Comparison of ENCODE assay signal across 19 cellular contexts in the genomic region with DNA sequence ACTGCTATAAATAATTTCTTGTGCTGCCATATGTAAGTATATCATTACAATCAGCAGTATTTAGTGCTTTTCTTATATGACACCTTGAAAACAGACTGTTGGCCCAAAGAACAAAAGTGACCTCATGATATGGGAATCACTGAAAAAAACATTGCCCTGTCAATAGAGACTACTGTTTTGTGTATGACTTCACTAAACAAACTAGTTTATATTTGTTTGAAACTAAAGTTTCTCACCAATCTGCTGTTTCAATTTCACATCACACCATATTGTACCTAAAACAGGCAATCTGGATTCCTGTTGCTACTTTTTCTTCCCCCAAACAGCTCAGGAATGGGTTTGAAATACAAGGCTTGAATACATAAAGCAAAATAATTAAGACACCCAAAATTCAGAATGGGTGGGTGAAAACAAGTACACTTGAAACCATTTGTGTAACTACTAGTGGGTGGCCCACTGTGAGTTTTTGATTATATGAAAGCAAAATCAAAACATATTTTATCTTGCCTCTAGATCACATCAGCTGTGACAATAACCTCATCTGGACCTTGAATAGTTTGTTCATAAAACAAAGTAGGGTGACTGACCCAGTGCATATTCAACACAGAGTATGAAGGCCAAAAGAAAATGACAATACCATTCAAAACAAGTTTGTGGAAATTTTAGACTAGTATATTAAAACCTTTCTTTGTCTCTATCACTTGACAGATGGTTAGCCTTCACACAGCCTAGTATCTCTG. TPM values are rescaled to one million over a fixed set of nuclear protein-coding genes. Genes with fewer than 3 reads are reported as not detected.
DNase-seq lines count a peak whose midpoint lies in the region; ATAC-seq, FAIRE-seq and TF ChIP-seq lines count a peak whose summit lies in the region.
"Had no signal": no experiment of that assay in that cellular context is flagged by ENCODE, and none has a peak within 500 bp of the region (broad histone marks: within the 10 kb centered on the region; RNA-seq: fewer than 3 reads in every experiment).

No MANE protein-coding gene starts in this region.

- H3K9me2 ChIP-seq in PC-3 (replicated peaks; ENCODE audit: low read length), result no peaks in the 10 kb centered on the region

- no peaks in the 10 kb centered on the region for H3K79me2 ChIP-seq in PC-3 (ENCODE audit: low read length)

- CTCF ChIA-PET in PC-3 (lab: Charles Lee), result no interaction called here

- TF ChIP-seq CTCF in glutamatergic neuron (IDR thresholded peaks at IDR 0.05; ENCODE audit: partially characterized antibody, unreplicated experiment) (no peak), spleen (IDR thresholded peaks at IDR 0.05 in 8 of 11, conservative IDR thresholded peaks at IDR 0.05 in 3 of 11) (no peak), PC-3 (conservative IDR thresholded peaks at IDR 0.05; ENCODE audit: low read depth, low read length) (no peak)

- no peak overlapping the region for H3K4me3 Mint-ChIP-seq in glutamatergic neuron (ENCODE audit: unreplicated experiment)
- H3K4me3 Mint-ChIP-seq: activated T-cell treated with anti-CD3 and anti-CD28 coated beads, Interleukin-2, amount 50 U/mL, for 4 hours; CD4-positive, CD25-positive, alpha-beta regulatory T cell; natural killer cell had no signal

- H3K4me3 ChIP-seq in spleen, result no peak overlapping the region
- H3K4me3 ChIP-seq in PC-3 (ENCODE audit: low read length), result no peak overlapping the region
- H3K4me3 ChIP-seq: ascending aorta, SJCRH30, suprapubic skin had no signal

- no peak for TF ChIP-seq POLR2A in spleen (IDR thresholded peaks at IDR 0.05)

- H3K27ac ChIP-seq in spleen (peak overlapping the region in 1 of 8 donors; percentile 32), PC-3 (ENCODE audit: low read length) (no peak overlapping the region)
- H3K27ac ChIP-seq: ascending aorta, SJCRH30, suprapubic skin had no signal

- H2AFZ ChIP-seq in PC-3 (ENCODE audit: low read length), result no peak overlapping the region

- H3K4me2 ChIP-seq in PC-3 (ENCODE audit: low read length), result no peak overlapping the region

- H3K36me3 Mint-ChIP-seq in glutamatergic neuron (ENCODE audit: unreplicated experiment), result no peaks in the 10 kb centered on the region
- H3K36me3 Mint-ChIP-seq: natural killer cell had no signal

- no peaks in the 10 kb centered on the region for H3K27me3 ChIP-seq in spleen (replicated peaks in 1 of 7)
- H3K27me3 ChIP-seq in PC-3 (ENCODE audit: low read length), result no peaks in the 10 kb centered on the region
- H3K27me3 ChIP-seq: ascending aorta, SJCRH30, suprapubic skin had no signal

- H3K4me1 ChIP-seq in spleen, result peaks cover 0 to 34% (median 18%) of the 10 kb centered on the region in 6 donors
- H3K4me1 ChIP-seq in PC-3 (ENCODE audit: insufficient read depth, low read length), result no peaks in the 10 kb centered on the region

- no peaks in the 10 kb centered on the region for H3F3A ChIP-seq in PC-3 (ENCODE audit: low read length, unreplicated experiment)

- POLR2A ChIA-PET in PC-3 (lab: Charles Lee; ENCODE audit: unreplicated experiment), result no interaction called here

- no TSS peak for BruUV-seq in PC-3 (replicated peaks; lab: Mats Ljungman, UMichigan)

- DNase-seq in GM19239 (ENCODE audit: insufficient read length, low spot score) (no peak), glutamatergic neuron (no peak), spleen (no peak), putamen (ENCODE audit: low spot score) (no peak), RCC 7860 (ENCODE audit: low spot score) (no peak), PC-3 (no peak)
- DNase-seq: activated T-cell treated with anti-CD3 and anti-CD28 coated beads, Interleukin-2, amount 50 U/mL, for 4 hours; CD4-positive, CD25-positive, alpha-beta regulatory T cell; GOT3; natural killer cell; NCI-H1436; NCI-H526 treated with DMSO at 0.1 percent for 48 hours; SJCRH30 had no signal

- H3K9me3 Mint-ChIP-seq in glutamatergic neuron (ENCODE audit: unreplicated experiment), result peaks cover 1% of the 10 kb centered on the region
- H3K9me3 Mint-ChIP-seq: activated T-cell treated with anti-CD3 and anti-CD28 coated beads, Interleukin-2, amount 50 U/mL, for 4 hours; CD4-positive, CD25-positive, alpha-beta regulatory T cell; natural killer cell had no signal

- H3K36me3 ChIP-seq in spleen (no peaks in the 10 kb centered on the region), PC-3 (ENCODE audit: low read depth, low read length) (no peaks in the 10 kb centered on the region)
- H3K36me3 ChIP-seq: ascending aorta, SJCRH30, suprapubic skin had no signal

- FAIRE-seq in GM19239 (lab: Jason Lieb, UNC), result peak; percentile 66
- no peak for FAIRE-seq in RCC 7860 (lab: Jason Lieb, UNC)

- H3K9me3 ChIP-seq in spleen (no peaks in the 10 kb centered on the region), PC-3 (ENCODE audit: low read length) (no peaks in the 10 kb centered on the region)
- H3K9me3 ChIP-seq: ascending aorta, SJCRH30, suprapubic skin had no signal

- no peaks in the 10 kb centered on the region for H3K27me3 Mint-ChIP-seq in glutamatergic neuron (ENCODE audit: unreplicated experiment)
- H3K27me3 Mint-ChIP-seq: CD4-positive, CD25-positive, alpha-beta regulatory T cell had no signal

- intact Hi-C loops in spleen (cut with DNase I; ENCODE audit: low total_unique reads) (no loop called here), PC-3 (cut with micrococcal nuclease) (no loop called here)

- ATAC-seq in GM21825 (IDR thresholded peaks at IDR 0.05; ENCODE audit: unreplicated experiment), result peak; percentile 62
- ATAC-seq in HG03159 (IDR thresholded peaks at IDR 0.05; ENCODE audit: unreplicated experiment), result peak; percentile 61
- ATAC-seq in PC-3, result no peak
- ATAC-seq: activated T-cell treated with anti-CD3 and anti-CD28 coated beads, Interleukin-2, amount 50 U/mL, for 4 hours; left lobe of liver; natural killer cell; sciatic nerve had no signal

- H4K20me1 ChIP-seq in PC-3 (ENCODE audit: low read length), result no peaks in the 10 kb centered on the region

- peak overlapping the region; percentile 74 for H3K27ac Mint-ChIP-seq in glutamatergic neuron (ENCODE audit: unreplicated experiment)
- H3K27ac Mint-ChIP-seq: natural killer cell had no signal

- H3K4me1 Mint-ChIP-seq in glutamatergic neuron (ENCODE audit: low read depth, unreplicated experiment), result peaks cover 7% of the 10 kb centered on the region

- no peak overlapping the region for H3K9ac ChIP-seq in PC-3 (ENCODE audit: low read length)

RNA-seq across cellular contexts. Expression of gene ZBTB20, which starts 5.9 kb away (rescaled TPM):
- total RNA-seq in glutamatergic neuron (ENCODE audit: unreplicated experiment), result 27.5 TPM
- 10 to 100 TPM; 55.5 to 89.7 (median 78.8) TPM for total RNA-seq in spleen
- 1 to 10 TPM in 1 of 3 donors, under 1 TPM in 2; 0.32 to 2.6 (median 0.72) TPM for polyA plus RNA-seq in spleen
- total RNA-seq in PC-3 (2014; rRNA removed), result 1.3 and 3.7 TPM in 2 replicates
